Comparison of ENCODE assay signal across 15 cellular contexts in the genomic region with DNA sequence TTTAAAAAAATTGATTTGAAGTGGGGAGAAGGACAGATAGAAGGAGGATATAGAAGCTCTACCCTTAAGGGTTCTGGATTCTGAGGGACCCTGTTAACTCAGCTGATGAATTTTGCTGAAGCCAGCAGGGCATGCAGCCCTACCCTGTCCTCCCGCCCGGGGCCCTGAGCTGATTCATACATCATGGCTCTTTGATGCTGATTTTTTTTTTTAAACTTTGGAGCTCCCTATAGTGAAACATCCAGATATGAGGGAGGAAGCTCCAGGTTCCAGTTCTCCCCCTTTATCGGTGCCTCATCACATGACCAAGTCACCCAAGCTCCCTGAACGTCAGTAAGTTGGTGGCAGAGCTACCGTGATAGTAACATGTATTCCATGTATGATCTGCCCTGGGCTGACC. TPM values are rescaled to one million over a fixed set of nuclear protein-coding genes. Genes with fewer than 3 reads are reported as not detected.
DNase-seq lines count a peak whose midpoint lies in the region; ATAC-seq, FAIRE-seq and TF ChIP-seq lines count a peak whose summit lies in the region.
"Had no signal": no experiment of that assay in that cellular context is flagged by ENCODE, and none has a peak within 500 bp of the region (broad histone marks: within the 10 kb centered on the region; RNA-seq: fewer than 3 reads in every experiment).

No MANE protein-coding gene starts in this region.

- H3K9me3 ChIP-seq in RWPE2 (ENCODE audit: severe bottlenecking) = no peaks in the 10 kb centered on the region
- H3K9me3 ChIP-seq: BE2C, upper lobe of right lung had no signal

- DNase-seq in AG08395 (ENCODE audit: low spot score) (peak; percentile 71), RWPE2 (ENCODE audit: low spot score) (no peak), myocyte (ENCODE audit: low read depth) (peak; percentile 65), NCI-H1048 (lab: John Stamatoyannopoulos, UW) (no peak), Kasumi-1 (lab: John Stamatoyannopoulos, UW) (no peak)
- no peak for DNase-seq in activated effector memory CD4-positive, alpha-beta T cell treated with Interleukin-2 at 50 U/mL for 16 hours
- DNase-seq: activated T-cell treated with anti-CD3 and anti-CD28 coated beads, Interleukin-2, amount 50 U/mL, for 4 hours; BE2C; NCI-H1105; NCI-H69; retina; upper lobe of right lung had no signal

- TF ChIP-seq CTCF in RWPE2 (IDR thresholded peaks at IDR 0.05; ENCODE audit: poor library complexity, severe bottlenecking) = no peak

- peak; percentile 15 for FAIRE-seq in endometrium (lab: Jason Lieb, UNC)
- FAIRE-seq: G401.6 had no signal

- no peaks in the 10 kb centered on the region for H3K27me3 ChIP-seq in RWPE2 (ENCODE audit: insufficient read depth, poor library complexity, severe bottlenecking)
- H3K27me3 ChIP-seq: BE2C, upper lobe of right lung had no signal

- H3K36me3 ChIP-seq in RWPE2 (ENCODE audit: low read depth) = peaks cover 38% of the 10 kb centered on the region
- H3K36me3 ChIP-seq: BE2C had no signal

- no peak overlapping the region for H3K4me3 ChIP-seq in RWPE2 (ENCODE audit: severe bottlenecking)
- H3K4me3 ChIP-seq: upper lobe of right lung had no signal

- ATAC-seq in RWPE2 (ENCODE audit: low read depth) (peak; percentile 67), GM21717 (IDR thresholded peaks at IDR 0.05; ENCODE audit: unreplicated experiment) (no peak)
- ATAC-seq: activated T-cell treated with anti-CD3 and anti-CD28 coated beads, Interleukin-2, amount 50 U/mL, for 4 hours; upper lobe of right lung had no signal

- peak overlapping the region; percentile 24 for H3K27ac ChIP-seq in RWPE2 (ENCODE audit: poor library complexity, severe bottlenecking)
- H3K27ac ChIP-seq: upper lobe of right lung had no signal

- peaks cover 4% of the 10 kb centered on the region for H3K4me1 ChIP-seq in RWPE2 (ENCODE audit: insufficient read depth, poor library complexity, severe bottlenecking)
- H3K4me1 ChIP-seq: BE2C had no signal

RNA-seq across cellular contexts. Expression of a gene that starts 26.1 kb away (rescaled TPM):
- total RNA-seq in myocyte = 4,412 and 4,598 TPM in 2 replicates
- 20,698 TPM for polyA plus RNA-seq in myocyte (2012)

Comparison
In these comparisons a context has a peak if more than half of its experiments do, and no peak if none do; other contexts are left out.
1. DNase-seq: peak in AG08395 (single experiment) and myocyte (single experiment); none in RWPE2 (single experiment), activated effector memory CD4-positive, alpha-beta T cell treated with Interleukin-2 at 50 U/mL for 16 hours (single experiment), NCI-H1048 (single experiment) and Kasumi-1 (0 of 2).